In the genomic region with DNA sequence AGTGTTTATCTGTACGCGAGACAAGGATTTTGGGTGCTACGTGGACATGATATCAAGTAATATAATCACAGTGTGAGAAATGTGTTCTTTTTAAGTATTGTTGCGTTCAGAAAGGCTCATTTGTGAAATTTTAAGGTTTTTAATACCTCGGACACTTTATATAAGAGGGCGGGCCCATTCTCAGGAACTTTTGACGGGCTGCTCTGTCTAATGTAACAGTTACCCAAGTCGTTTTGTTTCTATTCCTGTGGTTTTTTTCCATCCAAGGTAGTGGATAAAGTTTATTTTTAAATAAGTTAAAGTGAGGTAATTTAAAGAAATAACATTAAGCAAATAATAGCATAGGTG, we compare ENCODE assay signal across 8 cellular contexts. TPM values are rescaled to one million over a fixed set of nuclear protein-coding genes. Genes with fewer than 3 reads are reported as not detected.
A peak's percentile ranks its signal among the peaks of the same experiment; 100 is the strongest.
DNase-seq lines count a peak whose midpoint lies in the region; ATAC-seq and TF ChIP-seq lines count a peak whose summit lies in the region.

No MANE protein-coding gene starts in this region.

- H2AFZ ChIP-seq in Karpas-422 (ENCODE audit: low read length): 0 out of 2 replicates have a peak overlapping the region, but pooled peaks have one; percentile 63

- H3K4me3 Mint-ChIP-seq in naive B cell: peak overlapping the region; percentile 95 to 99 (median 98)

- peaks cover 13% of the 10 kb centered on the region; the same call in 1 of the 2 replicates for H4K20me1 ChIP-seq in Karpas-422 (ENCODE audit: insufficient read depth, low read depth, low read length)

- peak overlapping the region; percentile 76 for H3K27ac ChIP-seq in Karpas-422 (ENCODE audit: low read length)
- peak overlapping the region; percentile 74 to 78 for H3K27ac ChIP-seq in coronary artery

- H3K36me3 ChIP-seq in Karpas-422 (ENCODE audit: insufficient read depth, low read length): peaks cover 33% of the 10 kb centered on the region; the same call in 1 of the 2 replicates

- H3K9me3 Mint-ChIP-seq in naive B cell: no peaks in the 10 kb centered on the region

- no peaks in the 10 kb centered on the region for H3K27me3 ChIP-seq in Karpas-422 (ENCODE audit: low read length)

- no peaks in the 10 kb centered on the region for H3K36me3 Mint-ChIP-seq in naive B cell

- peaks cover 46% of the 10 kb centered on the region for H3K79me2 ChIP-seq in Karpas-422 (ENCODE audit: low read length)

- peak overlapping the region; percentile 96 to 99 (median 98) for H3K27ac Mint-ChIP-seq in naive B cell

- CTCF ChIA-PET in AG04449 (lab: Yijun Ruan, JAX): interaction anchor here (1.4 kb wide), 1 partner anchor 309 kb away, joined by 4 read pairs; no protein-coding TSS in a partner anchor

- peaks cover 8 to 12% (median 11%) of the 10 kb centered on the region in 3 donors for H3K27me3 Mint-ChIP-seq in naive B cell

- peak overlapping the region; percentile 96 for H3K4me2 ChIP-seq in Karpas-422 (ENCODE audit: low read depth, low read length, poor library complexity, severe bottlenecking)

- H3K9me3 ChIP-seq in Karpas-422 (ENCODE audit: low read length): no peaks in the 10 kb centered on the region

- TF ChIP-seq CTCF in AG04449 (IDR thresholded peaks at IDR 0.05; ENCODE audit: insufficient read depth, low read length, missing control alignments) (no peak), coronary artery (IDR thresholded peaks at IDR 0.05) (no peak)

- peaks cover 31% of the 10 kb centered on the region for H3K4me1 ChIP-seq in Karpas-422 (ENCODE audit: low read length)

- peak overlapping the region; percentile 95 for H3K9ac ChIP-seq in Karpas-422 (ENCODE audit: low read length)

- no peaks in the 10 kb centered on the region for H3K9me2 ChIP-seq in Karpas-422 (replicated peaks; ENCODE audit: insufficient read depth, low read length)

- POLR2A ChIA-PET in AG04449 (lab: Yijun Ruan, JAX): interaction anchor here (1.0 to 1.2 kb wide), 2 partner anchors 12 to 63 kb away, joined by 3 to 4 read pairs; no protein-coding TSS in a partner anchor

- H3K4me1 Mint-ChIP-seq in naive B cell: peaks cover 9 to 39% (median 23%) of the 10 kb centered on the region in 3 donors

- H3K4me3 ChIP-seq in AG04449 (ENCODE audit: low read depth, low read length) (peak overlapping the region; percentile 98), Karpas-422 (ENCODE audit: low read length) (peak overlapping the region; percentile 99), coronary artery (peak overlapping the region; percentile 82)

- DNase-seq in AG04449 (ENCODE audit: low read depth, low spot score) (no peak), Karpas-422 (no peak), coronary artery (ENCODE audit: low spot score) (no peak), naive B cell (no peak), foreskin melanocyte (no peak)
- no peak for DNase-seq in stimulated activated CD4-positive, alpha-beta T cell treated with anti-CD3 and anti-CD28 coated beads, Interleukin-4, amount 100 ng/mL, for 24 hours
- no peak for DNase-seq in stimulated activated CD4-positive, alpha-beta T cell treated with anti-CD3 and anti-CD28 coated beads, Interleukin-4, amount 100 ng/mL, for 1 hour

- no peak for ATAC-seq in naive B cell (ENCODE audit: low read depth in 2 of 2)
- no peak for ATAC-seq in HG03378 (IDR thresholded peaks at IDR 0.05; ENCODE audit: unreplicated experiment)

RNA-seq across cellular contexts. Expression of a gene that starts 0.5 kb away (rescaled TPM):
- 61.9 and 72.7 TPM in 2 replicates for total RNA-seq in Karpas-422 (2014; rRNA removed; shearing (Covaris generic); ENCODE audit: low replicate concordance)
- polyA plus RNA-seq in naive B cell (ENCODE audit: low read depth in 6 of 6): 100 to 1,000 TPM; 104 to 153 (median 121) TPM
